1 cellular context compared by ENCODE assay signal in the genomic region with DNA sequence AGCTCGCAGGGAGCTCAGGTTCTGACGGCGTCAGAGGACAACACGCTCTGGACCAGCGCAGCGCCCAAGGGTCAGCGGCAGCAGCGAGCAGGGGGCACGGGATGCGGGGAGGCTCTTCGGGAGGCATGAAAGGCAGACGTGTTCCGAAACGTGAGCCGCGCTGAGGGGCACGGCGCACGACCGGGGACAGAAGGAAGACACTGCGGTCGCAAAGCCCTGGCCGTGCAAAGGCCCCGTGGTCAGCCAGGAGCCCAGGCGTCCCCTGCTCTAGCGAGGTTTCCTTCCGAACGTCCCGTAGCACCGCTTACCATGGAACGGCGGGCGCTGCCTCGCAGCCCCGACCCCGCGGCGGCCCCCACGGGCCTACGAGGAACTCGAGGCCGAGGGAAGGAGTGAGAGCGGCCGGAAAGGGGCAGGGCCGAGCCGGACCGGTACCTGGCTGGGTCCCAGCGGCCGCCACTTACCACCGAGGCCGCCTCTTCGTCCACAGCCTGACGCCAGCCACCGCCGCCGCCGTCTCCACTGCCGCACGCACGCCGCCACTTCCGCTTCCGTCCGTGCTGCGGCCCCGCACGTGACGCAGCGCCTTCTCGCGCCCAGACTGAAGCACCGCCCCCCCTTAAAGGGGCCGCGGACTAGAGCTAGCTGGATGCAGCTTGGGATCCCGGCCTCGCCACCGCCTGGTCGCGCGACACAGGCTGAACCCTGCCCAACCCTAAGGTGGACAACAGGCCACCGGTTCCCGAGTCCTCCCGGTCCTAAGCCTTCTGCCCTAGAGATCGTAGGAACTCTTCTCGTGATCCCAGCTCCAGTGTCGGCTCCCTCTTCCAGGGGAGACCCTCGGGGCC.
TF ChIP-seq lines count a peak whose summit lies in the region.

No MANE protein-coding gene starts in this region.

TF ChIP-seq in GM12878, 131 proteins besides CTCF, POLR2A, EP300 and RAD21 (continued from another document and continues in another):
- TF ChIP-seq REST (IDR thresholded peaks at IDR 0.05; ENCODE audit: low read depth, low read length), result no peak
- TF ChIP-seq ESRRA (IDR thresholded peaks at IDR 0.05; ENCODE audit: low read length), result no peak
- TF ChIP-seq BRCA1 (IDR thresholded peaks at IDR 0.05; ENCODE audit: low read depth, low read length), result no peak
- peak; percentile 40; the same call in 1 of the 2 replicates for TF ChIP-seq PAX5 (IDR thresholded peaks at IDR 0.05; ENCODE audit: borderline replicate concordance, low read depth, low read length)
- TF ChIP-seq HDAC2 (IDR thresholded peaks at IDR 0.05), result no peak
- no peak for TF ChIP-seq PAX8 (IDR thresholded peaks at IDR 0.05)
- TF ChIP-seq, protein P1, sequence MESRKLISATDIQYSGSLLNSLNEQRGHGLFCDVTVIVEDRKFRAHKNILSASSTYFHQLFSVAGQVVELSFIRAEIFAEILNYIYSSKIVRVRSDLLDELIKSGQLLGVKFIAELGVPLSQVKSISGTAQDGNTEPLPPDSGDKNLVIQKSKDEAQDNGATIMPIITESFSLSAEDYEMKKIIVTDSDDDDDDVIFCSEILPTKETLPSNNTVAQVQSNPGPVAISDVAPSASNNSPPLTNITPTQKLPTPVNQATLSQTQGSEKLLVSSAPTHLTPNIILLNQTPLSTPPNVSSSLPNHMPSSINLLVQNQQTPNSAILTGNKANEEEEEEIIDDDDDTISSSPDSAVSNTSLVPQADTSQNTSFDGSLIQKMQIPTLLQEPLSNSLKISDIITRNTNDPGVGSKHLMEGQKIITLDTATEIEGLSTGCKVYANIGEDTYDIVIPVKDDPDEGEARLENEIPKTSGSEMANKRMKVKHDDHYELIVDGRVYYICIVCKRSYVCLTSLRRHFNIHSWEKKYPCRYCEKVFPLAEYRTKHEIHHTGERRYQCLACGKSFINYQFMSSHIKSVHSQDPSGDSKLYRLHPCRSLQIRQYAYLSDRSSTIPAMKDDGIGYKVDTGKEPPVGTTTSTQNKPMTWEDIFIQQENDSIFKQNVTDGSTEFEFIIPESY (IDR thresholded peaks at IDR 0.05), result no peak
- peak; percentile 100 for TF ChIP-seq BHLHE40 (IDR thresholded peaks at IDR 0.05; ENCODE audit: borderline replicate concordance in 1 of 2, low read depth in 2 of 2, low read length in 1 of 2)
- TF ChIP-seq STAT3 (IDR thresholded peaks at IDR 0.05; ENCODE audit: low read depth, low read length), result no peak
- TF ChIP-seq SMAD1 (IDR thresholded peaks at IDR 0.05; ENCODE audit: low read depth, partially characterized antibody), result no peak
- TF ChIP-seq, protein P2, sequence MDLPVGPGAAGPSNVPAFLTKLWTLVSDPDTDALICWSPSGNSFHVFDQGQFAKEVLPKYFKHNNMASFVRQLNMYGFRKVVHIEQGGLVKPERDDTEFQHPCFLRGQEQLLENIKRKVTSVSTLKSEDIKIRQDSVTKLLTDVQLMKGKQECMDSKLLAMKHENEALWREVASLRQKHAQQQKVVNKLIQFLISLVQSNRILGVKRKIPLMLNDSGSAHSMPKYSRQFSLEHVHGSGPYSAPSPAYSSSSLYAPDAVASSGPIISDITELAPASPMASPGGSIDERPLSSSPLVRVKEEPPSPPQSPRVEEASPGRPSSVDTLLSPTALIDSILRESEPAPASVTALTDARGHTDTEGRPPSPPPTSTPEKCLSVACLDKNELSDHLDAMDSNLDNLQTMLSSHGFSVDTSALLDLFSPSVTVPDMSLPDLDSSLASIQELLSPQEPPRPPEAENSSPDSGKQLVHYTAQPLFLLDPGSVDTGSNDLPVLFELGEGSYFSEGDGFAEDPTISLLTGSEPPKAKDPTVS (IDR thresholded peaks at IDR 0.05; ENCODE audit: low read depth, low read length), result no peak
- no peak for TF ChIP-seq RBBP5 (conservative IDR thresholded peaks at IDR 0.05)
- TF ChIP-seq CUX1 (IDR thresholded peaks at IDR 0.05; ENCODE audit: insufficient replicate concordance, low read depth, low read length), result no peak
- peak; percentile 47; the same call in 1 of the 2 replicates for TF ChIP-seq TBL1XR1 (IDR thresholded peaks at IDR 0.05; ENCODE audit: low read depth, low read length)
- TF ChIP-seq NFIC (IDR thresholded peaks at IDR 0.05; ENCODE audit: low read depth, low read length), result no peak
- peak; percentile 25; the same call in 1 of the 2 replicates for TF ChIP-seq RFX5 (IDR thresholded peaks at IDR 0.05; ENCODE audit: low read depth, low read length)
- TF ChIP-seq ZBED1 (IDR thresholded peaks at IDR 0.05; ENCODE audit: borderline replicate concordance), result peak; percentile 64; the same call in 1 of the 2 replicates
- no peak for TF ChIP-seq ZNF217 (IDR thresholded peaks at IDR 0.05)
- TF ChIP-seq POLR2AphosphoS5 (IDR thresholded peaks at IDR 0.05; ENCODE audit: low read length), result peak; percentile 85
- TF ChIP-seq RCOR1 (conservative IDR thresholded peaks at IDR 0.05; ENCODE audit: low read depth, low read length), result 0 out of 2 replicates have a peak, but pooled peaks have one; percentile 26
- no peak for TF ChIP-seq ZNF274 (IDR thresholded peaks at IDR 0.05; ENCODE audit: insufficient read depth, insufficient read length)
- TF ChIP-seq ZNF622 (IDR thresholded peaks at IDR 0.05), result no peak
- TF ChIP-seq SREBF1 (IDR thresholded peaks at IDR 0.05; ENCODE audit: low read length), result no peak
- no peak for TF ChIP-seq EED (IDR thresholded peaks at IDR 0.05; ENCODE audit: low read depth)
- TF ChIP-seq, protein P3, sequence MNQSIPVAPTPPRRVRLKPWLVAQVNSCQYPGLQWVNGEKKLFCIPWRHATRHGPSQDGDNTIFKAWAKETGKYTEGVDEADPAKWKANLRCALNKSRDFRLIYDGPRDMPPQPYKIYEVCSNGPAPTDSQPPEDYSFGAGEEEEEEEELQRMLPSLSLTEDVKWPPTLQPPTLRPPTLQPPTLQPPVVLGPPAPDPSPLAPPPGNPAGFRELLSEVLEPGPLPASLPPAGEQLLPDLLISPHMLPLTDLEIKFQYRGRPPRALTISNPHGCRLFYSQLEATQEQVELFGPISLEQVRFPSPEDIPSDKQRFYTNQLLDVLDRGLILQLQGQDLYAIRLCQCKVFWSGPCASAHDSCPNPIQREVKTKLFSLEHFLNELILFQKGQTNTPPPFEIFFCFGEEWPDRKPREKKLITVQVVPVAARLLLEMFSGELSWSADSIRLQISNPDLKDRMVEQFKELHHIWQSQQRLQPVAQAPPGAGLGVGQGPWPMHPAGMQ (IDR thresholded peaks at IDR 0.05; ENCODE audit: borderline replicate concordance), result no peak
- peak; percentile 72 for TF ChIP-seq NR2C1 (IDR thresholded peaks at IDR 0.05)
- TF ChIP-seq ZBTB4 (CRISPR knock-in tag; IDR thresholded peaks at IDR 0.05), result no peak
- peak; percentile 90 for TF ChIP-seq CREB1 (IDR thresholded peaks at IDR 0.05; ENCODE audit: low read depth)
- peak; percentile 80 for TF ChIP-seq SP1 (IDR thresholded peaks at IDR 0.05; ENCODE audit: low read depth, low read length)
- no peak for TF ChIP-seq ZBTB11 (CRISPR knock-in tag; IDR thresholded peaks at IDR 0.05)
- TF ChIP-seq SRF (IDR thresholded peaks at IDR 0.05; ENCODE audit: low read depth in 2 of 2, low read length in 2 of 2), result peak in 1 of 2 experiments; percentile 16; a peak in 1 of 4 replicates
- peak; percentile 84 for TF ChIP-seq DPF2 (IDR thresholded peaks at IDR 0.05)
- TF ChIP-seq ZZZ3 (IDR thresholded peaks at IDR 0.05; ENCODE audit: control insufficient read depth, insufficient read length, low read depth), result no peak
- peak; percentile 80; the same call in 2 of the 3 replicates for TF ChIP-seq POU2F2 (IDR thresholded peaks at IDR 0.05; ENCODE audit: borderline replicate concordance, low read depth, low read length)
- peak; percentile 74 for TF ChIP-seq SPI1 (IDR thresholded peaks at IDR 0.05; ENCODE audit: borderline replicate concordance, insufficient read depth, low read depth, low read length)
